In the genomic region with DNA sequence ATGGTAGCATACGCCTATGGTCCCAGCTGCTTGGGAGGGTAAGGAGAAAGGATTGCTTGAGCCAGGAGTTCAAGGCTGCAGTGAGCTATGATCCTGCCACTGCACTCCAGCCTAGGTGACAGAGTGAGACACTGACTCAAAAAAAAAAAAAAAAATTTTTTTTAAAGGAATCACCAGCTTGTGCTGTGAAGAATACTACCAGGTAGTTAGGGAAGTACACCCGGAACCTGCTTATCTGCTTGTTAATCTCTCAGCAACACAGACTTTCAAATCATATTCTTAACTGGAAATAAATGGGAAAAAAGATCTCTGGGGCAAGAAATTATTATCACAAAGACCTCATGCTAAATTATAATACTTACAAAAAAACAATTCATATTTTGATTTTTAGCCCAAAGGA, we compare ENCODE assay signal across 11 cellular contexts.
"Had no signal": no experiment of that assay in that cellular context is flagged by ENCODE, and none has a peak within 500 bp of the region (broad histone marks: within the 10 kb centered on the region; RNA-seq: fewer than 3 reads in every experiment).

No MANE protein-coding gene starts in this region.

- H3K27me3 Mint-ChIP-seq: stimulated activated naive CD8-positive, alpha-beta T cell treated with anti-CD3 and anti-CD28 coated beads, Interleukin-15, Interleukin-2, amounts not matched to agents 100 ng/mL and 50 ng/mL, for 24 hours had no signal

- H3K4me3 ChIP-seq: gastroesophageal sphincter, left ventricle myocardium inferior, psoas muscle, thoracic aorta had no signal

- DNase-seq: activated naive CD4-positive, alpha-beta T cell treated with Interleukin-2 at 50 U/mL for 16 hours; activated T-cell treated with anti-CD3 and anti-CD28 coated beads for 4 hours; aorta; kidney; psoas muscle had no signal

- H3K9me3 Mint-ChIP-seq: nephron progenitor cell; stimulated activated naive CD8-positive, alpha-beta T cell treated with anti-CD3 and anti-CD28 coated beads, Interleukin-15, Interleukin-2, amounts not matched to agents 100 ng/mL and 50 ng/mL, for 24 hours had no signal

- H3K9me3 ChIP-seq: gastroesophageal sphincter, left ventricle myocardium inferior, psoas muscle, thoracic aorta had no signal

- H3K27ac ChIP-seq: gastroesophageal sphincter, left ventricle myocardium inferior, psoas muscle, thoracic aorta had no signal

- H3K27ac Mint-ChIP-seq: nephron progenitor cell; stimulated activated naive CD8-positive, alpha-beta T cell treated with anti-CD3 and anti-CD28 coated beads, Interleukin-15, Interleukin-2, amounts not matched to agents 100 ng/mL and 50 ng/mL, for 24 hours had no signal

- H3K4me3 Mint-ChIP-seq: nephron progenitor cell; stimulated activated naive CD8-positive, alpha-beta T cell treated with anti-CD3 and anti-CD28 coated beads, Interleukin-15, Interleukin-2, amounts not matched to agents 100 ng/mL and 50 ng/mL, for 24 hours had no signal

- H3K27me3 ChIP-seq: gastroesophageal sphincter had no signal

- ATAC-seq: activated CD4-positive, CD25-positive, alpha-beta regulatory T cell treated with anti-CD3 and anti-CD28 coated beads, Interleukin-2, amount 50 U/mL, for 24 hours had no signal

- H3K36me3 ChIP-seq: gastroesophageal sphincter, left ventricle myocardium inferior, thoracic aorta had no signal
